ENCODE assay signal across 28 cellular contexts in the genomic region with DNA sequence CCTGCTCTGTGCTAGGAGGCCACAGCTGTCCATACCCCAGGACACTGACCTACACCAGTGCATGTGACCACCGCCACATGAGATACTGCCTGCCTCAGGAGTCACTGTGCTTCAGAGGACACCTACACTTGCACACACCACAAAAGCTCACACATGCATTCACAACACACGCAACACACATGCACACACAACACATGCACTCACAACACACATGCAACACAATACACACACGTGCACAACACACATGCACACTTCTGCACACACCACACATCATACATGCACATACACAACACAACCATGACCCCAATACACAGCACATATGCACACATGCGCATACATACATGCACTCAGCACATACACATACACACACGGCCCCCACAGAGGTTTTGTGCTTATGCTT.
"Had no signal": no experiment of that assay in that cellular context is flagged by ENCODE, and none has a peak within 500 bp of the region (broad histone marks: within the 10 kb centered on the region; RNA-seq: fewer than 3 reads in every experiment).

No MANE protein-coding gene starts in this region.

- H3K9ac ChIP-seq: SK-N-SH had no signal

- ATAC-seq: activated CD8-positive, alpha-beta T cell treated with anti-CD3 and anti-CD28 coated beads, Interleukin-2, amount 10 ng/mL, durations not matched to agents 7 days and 5 days; activated naive CD8-positive, alpha-beta T cell treated with anti-CD3 and anti-CD28 coated beads, Interleukin-2, amount 50 U/mL, for 24 hours; PC-3 had no signal

- H3K36me3 ChIP-seq: MG63, Peyer's patch, SJSA1 had no signal

- H3K9me3 ChIP-seq: MG63, Peyer's patch, SJSA1, SK-N-SH had no signal

- H3K4me2 ChIP-seq: SK-N-SH had no signal

- DNase-seq: activated CD4-positive, alpha-beta T cell treated with anti-CD3 and anti-CD28 coated beads, Interleukin-2, amount 10 ng/mL, durations not matched to agents 7 days and 5 days; activated CD4-positive, alpha-beta T cell treated with anti-CD3 and anti-CD28 coated beads, Interleukin-2, amount 50 U/mL, for 48 hours; activated CD8-positive, alpha-beta T cell treated with anti-CD3 and anti-CD28 coated beads, Interleukin-2, amount 10 ng/mL, durations not matched to agents 7 days and 5 days; activated gamma-delta T cell; activated naive CD4-positive, alpha-beta T cell treated with anti-CD3 and anti-CD28 coated beads, Interleukin-2, amount 10 ng/mL, durations not matched to agents 7 days and 5 days; activated naive CD8-positive, alpha-beta T cell treated with anti-CD3 and anti-CD28 coated beads, Interleukin-2, amount 50 U/mL, for 24 hours; activated T-cell treated with anti-CD3 and anti-CD28 coated beads, Interleukin-2, amount 50 U/mL, for 24 hours; anterior cingulate cortex; central memory CD4-positive, alpha-beta T cell; Kasumi-1; MG63; NCI-H1048; NCI-H1105 treated with DMSO at 0.1 percent for 48 hours; NCI-H1436; NCI-H1694; NCI-H1930; NCI-H2081 treated with DMSO at 0.1 percent for 48 hours; NCI-H226; NCI-H526; NCI-H748 treated with DMSO at 0.1 percent for 48 hours; NK-92 treated with Interleukin-12 subunit alpha and Interleukin-12 subunit beta, amount 100 ng/mL, for 24 hours; PC-3; Peyer's patch; RPMI8226; SHP77 treated with DMSO at 0.1 percent for 48 hours; SK-N-SH had no signal

- FAIRE-seq: TTC549 had no signal

- H3K4me3 ChIP-seq: MG63, Peyer's patch, SJSA1 had no signal

- H3K27me3 ChIP-seq: MG63, Peyer's patch, SJSA1 had no signal

- H3K27ac ChIP-seq: Peyer's patch, SJSA1 had no signal

- H3K4me1 ChIP-seq: Peyer's patch, SJSA1 had no signal
